30 cellular contexts compared by ENCODE assay signal in the genomic region with DNA sequence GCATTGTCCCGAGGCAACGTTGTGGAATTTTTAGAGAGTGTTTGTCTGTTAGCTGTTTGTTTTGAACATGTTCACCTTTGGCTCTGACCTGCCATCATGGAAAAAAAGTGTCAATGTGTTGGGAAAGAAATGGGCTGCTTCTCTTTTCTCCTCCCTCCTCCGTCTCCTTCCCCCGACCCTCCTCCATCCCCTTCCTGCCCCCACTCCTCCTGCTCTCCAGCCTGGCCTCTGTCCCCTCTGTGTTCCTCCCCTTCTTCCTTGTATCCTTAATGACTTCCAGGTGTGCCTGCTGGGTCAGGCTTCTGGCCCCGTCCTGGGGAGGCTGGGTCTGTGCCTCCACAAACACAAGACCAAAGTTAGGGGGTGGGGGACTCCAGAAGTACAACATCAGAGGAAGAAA.
"Had no signal": no experiment of that assay in that cellular context is flagged by ENCODE, and none has a peak within 500 bp of the region (broad histone marks: within the 10 kb centered on the region; RNA-seq: fewer than 3 reads in every experiment).

No MANE protein-coding gene starts in this region.

- DNase-seq: activated B cell treated with CpG ODN at 0.5 μM for 24 hours; activated CD4-positive, alpha-beta T cell treated with anti-CD3 and anti-CD28 coated beads for 48 hours; activated CD4-positive, alpha-beta T cell treated with anti-CD3 and anti-CD28 coated beads, Interleukin-2, amount 50 U/mL, for 1 hour; activated CD4-positive, alpha-beta T cell treated with anti-CD3 and anti-CD28 coated beads, Interleukin-2, amount 50 U/mL, for 48 hours; activated CD8-positive, alpha-beta T cell treated with anti-CD3 and anti-CD28 coated beads for 36 hours; activated effector memory CD4-positive, alpha-beta T cell treated with Interleukin-2 at 50 U/mL for 16 hours; activated gamma-delta T cell treated with Interleukin-2 at 50 U/mL for 16 hours; activated naive CD4-positive, alpha-beta T cell treated with Interleukin-2 at 50 U/mL for 16 hours; activated naive CD8-positive, alpha-beta T cell treated with anti-CD3 and anti-CD28 coated beads for 36 hours; activated naive CD8-positive, alpha-beta T cell treated with anti-CD3 and anti-CD28 coated beads, Interleukin-2, amount 50 U/mL, for 24 hours; activated T-cell treated with anti-CD3 and anti-CD28 coated beads, Interleukin-2, amount 50 U/mL, for 4 hours; adrenal gland; amygdala; aorta; body of pancreas; caudate nucleus; cerebellar nuclear complex; colonic mucosa; effector memory CD4-positive, alpha-beta T cell; endodermal cell; foreskin fibroblast; T-helper 1 cell; T-helper 17 cell; T1000; WERI-Rb-1 had no signal

- H3K27ac ChIP-seq: adrenal gland, body of pancreas, colonic mucosa, WERI-Rb-1 had no signal

- H3K4me3 Mint-ChIP-seq: activated B cell treated with CpG ODN at 0.5 μM for 24 hours; activated CD8-positive, alpha-beta T cell treated with anti-CD3 and anti-CD28 coated beads for 36 hours; activated naive CD4-positive, alpha-beta T cell treated with anti-CD3 and anti-CD28 coated beads, Interleukin-2, amount 50 U/mL, for 24 hours; activated naive CD8-positive, alpha-beta T cell treated with anti-CD3 and anti-CD28 coated beads for 36 hours; activated naive CD8-positive, alpha-beta T cell treated with anti-CD3 and anti-CD28 coated beads, Interleukin-2, amount 50 U/mL, for 24 hours; activated T-cell treated with anti-CD3 and anti-CD28 coated beads, Interleukin-2, amount 50 U/mL, for 4 hours; activated T-helper 17 cell treated with anti-CD3 and anti-CD28 coated beads, Interleukin-2, amount 50 U/mL, for 72 hours; endodermal cell; T-helper 17 cell; T-helper 2 cell treated with Interferon-gamma antibody and Interleukin-4, amounts not matched to agents 5 μg/mL and 100 μg/mL, for 36 hours had no signal

- H3K27ac Mint-ChIP-seq: activated B cell treated with CpG ODN at 0.5 μM for 24 hours; activated CD8-positive, alpha-beta T cell treated with anti-CD3 and anti-CD28 coated beads for 36 hours; activated naive CD4-positive, alpha-beta T cell treated with anti-CD3 and anti-CD28 coated beads, Interleukin-2, amount 50 U/mL, for 24 hours; activated naive CD8-positive, alpha-beta T cell treated with anti-CD3 and anti-CD28 coated beads for 36 hours; activated naive CD8-positive, alpha-beta T cell treated with anti-CD3 and anti-CD28 coated beads, Interleukin-2, amount 50 U/mL, for 24 hours; activated T-helper 17 cell treated with anti-CD3 and anti-CD28 coated beads, Interleukin-2, amount 50 U/mL, for 72 hours; endodermal cell; T-helper 17 cell; T-helper 2 cell treated with Interferon-gamma antibody and Interleukin-4, amounts not matched to agents 5 μg/mL and 100 μg/mL, for 36 hours had no signal

- H3K27me3 ChIP-seq: adrenal gland, body of pancreas, colonic mucosa had no signal

- H3K27me3 Mint-ChIP-seq: activated B cell treated with CpG ODN at 0.5 μM for 24 hours; activated CD8-positive, alpha-beta T cell treated with anti-CD3 and anti-CD28 coated beads for 36 hours; activated naive CD4-positive, alpha-beta T cell treated with anti-CD3 and anti-CD28 coated beads, Interleukin-2, amount 50 U/mL, for 24 hours; activated naive CD8-positive, alpha-beta T cell treated with anti-CD3 and anti-CD28 coated beads for 36 hours; activated naive CD8-positive, alpha-beta T cell treated with anti-CD3 and anti-CD28 coated beads, Interleukin-2, amount 50 U/mL, for 24 hours; activated T-helper 17 cell treated with anti-CD3 and anti-CD28 coated beads, Interleukin-2, amount 50 U/mL, for 72 hours; T-helper 17 cell had no signal

- H3K9me3 Mint-ChIP-seq: activated B cell treated with CpG ODN at 0.5 μM for 24 hours; activated CD8-positive, alpha-beta T cell treated with anti-CD3 and anti-CD28 coated beads for 36 hours; activated naive CD4-positive, alpha-beta T cell treated with anti-CD3 and anti-CD28 coated beads, Interleukin-2, amount 50 U/mL, for 24 hours; activated naive CD8-positive, alpha-beta T cell treated with anti-CD3 and anti-CD28 coated beads for 36 hours; activated naive CD8-positive, alpha-beta T cell treated with anti-CD3 and anti-CD28 coated beads, Interleukin-2, amount 50 U/mL, for 24 hours; activated T-cell treated with anti-CD3 and anti-CD28 coated beads, Interleukin-2, amount 50 U/mL, for 4 hours; activated T-helper 17 cell treated with anti-CD3 and anti-CD28 coated beads, Interleukin-2, amount 50 U/mL, for 72 hours; T-helper 2 cell treated with Interferon-gamma antibody and Interleukin-4, amounts not matched to agents 5 μg/mL and 100 μg/mL, for 36 hours had no signal

- H3K36me3 Mint-ChIP-seq: activated naive CD4-positive, alpha-beta T cell treated with anti-CD3 and anti-CD28 coated beads, Interleukin-2, amount 50 U/mL, for 24 hours; activated naive CD8-positive, alpha-beta T cell treated with anti-CD3 and anti-CD28 coated beads for 36 hours had no signal

- ATAC-seq: activated CD4-positive, CD25-positive, alpha-beta regulatory T cell treated with anti-CD3 and anti-CD28 coated beads, Interleukin-2, amount 50 U/mL, for 24 hours; activated CD8-positive, alpha-beta T cell treated with anti-CD3 and anti-CD28 coated beads for 36 hours; activated naive CD8-positive, alpha-beta T cell treated with anti-CD3 and anti-CD28 coated beads, Interleukin-2, amount 50 U/mL, for 24 hours; activated T-cell treated with anti-CD3 and anti-CD28 coated beads, Interleukin-2, amount 50 U/mL, for 4 hours; activated T-helper 17 cell treated with anti-CD3 and anti-CD28 coated beads, Interleukin-2, amount 50 U/mL, for 72 hours; body of pancreas; esophagus mucosa; T-helper 17 cell had no signal

- H3K36me3 ChIP-seq: adrenal gland, colonic mucosa, WERI-Rb-1 had no signal

- H3K4me1 Mint-ChIP-seq: activated B cell treated with CpG ODN at 0.5 μM for 24 hours; activated naive CD4-positive, alpha-beta T cell treated with anti-CD3 and anti-CD28 coated beads, Interleukin-2, amount 50 U/mL, for 24 hours; activated naive CD8-positive, alpha-beta T cell treated with anti-CD3 and anti-CD28 coated beads for 36 hours; activated naive CD8-positive, alpha-beta T cell treated with anti-CD3 and anti-CD28 coated beads, Interleukin-2, amount 50 U/mL, for 24 hours; activated T-helper 17 cell treated with anti-CD3 and anti-CD28 coated beads, Interleukin-2, amount 50 U/mL, for 72 hours had no signal

- H3K9me3 ChIP-seq: adrenal gland, body of pancreas, colonic mucosa had no signal

- H3K4me3 ChIP-seq: adrenal gland, body of pancreas, colonic mucosa had no signal

- H3K4me1 ChIP-seq: adrenal gland, body of pancreas, colonic mucosa had no signal
